ENCODE assay signal across 8 cellular contexts in genomic region chr15:70099966-70100494, GRCh38. TPM values are rescaled to one million over a fixed set of nuclear protein-coding genes. Genes with fewer than 3 reads are reported as not detected.
DNase-seq lines count a peak whose midpoint lies in the region; ATAC-seq, FAIRE-seq and TF ChIP-seq lines count a peak whose summit lies in the region.

No MANE protein-coding gene starts in this region.

- H3K4me2 ChIP-seq in astrocyte (ENCODE audit: low read length), result peak overlapping the region; percentile 91

- peak overlapping the region; percentile 47 for H2AFZ ChIP-seq in astrocyte (ENCODE audit: low read depth, low read length)

- no peak for FAIRE-seq in astrocyte (lab: Jason Lieb, UNC)

- peaks cover 25% of the 10 kb centered on the region for H3K79me2 ChIP-seq in astrocyte (ENCODE audit: insufficient read depth, low read length)

- no peak overlapping the region for H3K27ac Mint-ChIP-seq in astrocyte (ENCODE audit: unreplicated experiment)

- peaks cover 30% of the 10 kb centered on the region for H3K27me3 Mint-ChIP-seq in astrocyte (ENCODE audit: low read depth, unreplicated experiment)

- DNase-seq in GM10266 (ENCODE audit: extremely low spot score), result peak; percentile 49
- peak; percentile 51 for DNase-seq in NCI-H526 treated with DMSO at 0.1 percent for 48 hours (lab: John Stamatoyannopoulos, UW)
- DNase-seq in astrocyte (ENCODE audit: low read depth), result no peak
- no peak for DNase-seq in NCI-H774 (lab: John Stamatoyannopoulos, UW)

- H3K36me3 Mint-ChIP-seq in astrocyte (ENCODE audit: low read depth, unreplicated experiment), result peaks cover 2% of the 10 kb centered on the region

- peak overlapping the region; percentile 87 for H3K4me3 Mint-ChIP-seq in astrocyte (ENCODE audit: unreplicated experiment)

- peaks cover 27% of the 10 kb centered on the region for H3K4me1 ChIP-seq in astrocyte (ENCODE audit: insufficient read depth, low read length)
- peaks cover 44% of the 10 kb centered on the region for H3K4me1 ChIP-seq in mononuclear cell (ENCODE audit: insufficient read depth, low read length)

- peaks cover 12% of the 10 kb centered on the region for H4K20me1 ChIP-seq in astrocyte (ENCODE audit: insufficient read depth, low read length)

- H3K9me3 ChIP-seq in astrocyte (ENCODE audit: insufficient read depth, low read depth, low read length) (no peaks in the 10 kb centered on the region), mononuclear cell (ENCODE audit: low read depth, low read length) (no peaks in the 10 kb centered on the region)

- H3K27ac ChIP-seq in astrocyte (ENCODE audit: low read depth, low read length), result no peak overlapping the region

- H3K27me3 ChIP-seq in astrocyte (ENCODE audit: insufficient read depth, low read length), result peaks cover 12% of the 10 kb centered on the region
- peaks cover 14% of the 10 kb centered on the region for H3K27me3 ChIP-seq in mononuclear cell (ENCODE audit: insufficient read depth, low read length)

- H3K4me3 ChIP-seq in astrocyte (ENCODE audit: insufficient read depth, low read depth, low read length), result peak overlapping the region; percentile 15
- peak overlapping the region; percentile 20 for H3K4me3 ChIP-seq in mononuclear cell (ENCODE audit: low read length)

- H3K4me1 Mint-ChIP-seq in astrocyte (ENCODE audit: low read depth, unreplicated experiment), result peaks cover 13% of the 10 kb centered on the region

- ATAC-seq in GM21717 (IDR thresholded peaks at IDR 0.05; ENCODE audit: unreplicated experiment), result no peak
- ATAC-seq in GM19351 (IDR thresholded peaks at IDR 0.05; ENCODE audit: unreplicated experiment), result no peak
- no peak for ATAC-seq in HG03439 (IDR thresholded peaks at IDR 0.05; ENCODE audit: unreplicated experiment)

- TF ChIP-seq CTCF in GM10266 (IDR thresholded peaks at IDR 0.05; ENCODE audit: control insufficient read depth, insufficient read depth, low read depth, missing control alignments) (no peak), astrocyte (IDR thresholded peaks at IDR 0.05; ENCODE audit: insufficient read depth, low read depth, low read length) (no peak)

- peak overlapping the region; percentile 28 for H3K9ac ChIP-seq in astrocyte (ENCODE audit: low read length)

- H3K9me3 Mint-ChIP-seq in astrocyte (ENCODE audit: unreplicated experiment), result peaks cover 3% of the 10 kb centered on the region

- H3K36me3 ChIP-seq in astrocyte (ENCODE audit: insufficient read depth, low read length), result no peaks in the 10 kb centered on the region

RNA-seq across cellular contexts. Expression of gene TLE3, which starts 2.3 kb away (rescaled TPM):
- total RNA-seq in astrocyte, result 45.4 and 61.0 TPM in 2 replicates
- total RNA-seq in mononuclear cell, result 196 TPM

Comparison
In these comparisons a context has a peak if more than half of its experiments do, and no peak if none do; other contexts are left out.
1. DNase-seq: peak in GM10266 (single experiment) and NCI-H526 treated with DMSO at 0.1 percent for 48 hours (single experiment); none in astrocyte (single experiment) and NCI-H774 (single experiment).